17 cellular contexts compared by ENCODE assay signal in the genomic region with DNA sequence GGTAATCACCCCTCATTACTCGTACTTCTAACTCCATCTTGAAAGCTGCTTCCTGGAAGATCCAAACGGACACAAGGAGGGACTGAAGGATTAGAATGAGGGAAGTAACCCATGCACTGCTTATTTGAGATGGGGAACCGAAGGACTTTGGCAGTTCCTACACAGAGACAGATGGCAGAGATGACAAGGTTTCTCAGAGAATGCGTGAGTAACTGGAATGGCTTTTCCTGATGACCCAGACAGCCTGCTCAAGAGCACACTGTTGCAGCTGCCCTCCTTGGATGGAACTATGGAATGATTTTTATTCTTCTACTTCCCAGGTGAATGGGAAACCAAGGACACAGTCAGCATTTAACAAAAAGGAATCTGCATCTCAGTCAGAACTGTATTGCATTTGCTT.
"Had no signal": no experiment of that assay in that cellular context is flagged by ENCODE, and none has a peak within 500 bp of the region (broad histone marks: within the 10 kb centered on the region; RNA-seq: fewer than 3 reads in every experiment).

No MANE protein-coding gene starts in this region.

- H3K4me3 Mint-ChIP-seq: activated CD4-positive, alpha-beta memory T cell treated with anti-CD3 and anti-CD28 coated beads for 36 hours; activated naive CD8-positive, alpha-beta T cell treated with anti-CD3 and anti-CD28 coated beads for 36 hours; nephron; T-cell; type B pancreatic cell had no signal

- H3K4me1 Mint-ChIP-seq: activated naive CD8-positive, alpha-beta T cell treated with anti-CD3 and anti-CD28 coated beads for 36 hours; nephron had no signal

- H3K27me3 Mint-ChIP-seq: activated CD4-positive, alpha-beta memory T cell treated with anti-CD3 and anti-CD28 coated beads for 36 hours; activated naive CD8-positive, alpha-beta T cell treated with anti-CD3 and anti-CD28 coated beads for 36 hours; T-cell; type B pancreatic cell had no signal

- H3K36me3 Mint-ChIP-seq: activated CD4-positive, alpha-beta memory T cell treated with anti-CD3 and anti-CD28 coated beads for 36 hours; activated naive CD8-positive, alpha-beta T cell treated with anti-CD3 and anti-CD28 coated beads for 36 hours had no signal

- ATAC-seq: left lobe of liver, mucosa of descending colon, right lobe of liver, T-cell had no signal

- H3K27ac Mint-ChIP-seq: activated CD4-positive, alpha-beta memory T cell treated with anti-CD3 and anti-CD28 coated beads for 36 hours; activated naive CD8-positive, alpha-beta T cell treated with anti-CD3 and anti-CD28 coated beads for 36 hours; nephron; T-cell; type B pancreatic cell had no signal

- H3K9me3 Mint-ChIP-seq: activated CD4-positive, alpha-beta memory T cell treated with anti-CD3 and anti-CD28 coated beads for 36 hours; type B pancreatic cell had no signal

- H3K4me3 ChIP-seq: mucosa of descending colon, prostate gland, right lobe of liver, suprapubic skin had no signal

- DNase-seq: activated CD4-positive, alpha-beta memory T cell treated with anti-CD3 and anti-CD28 coated beads for 36 hours; activated gamma-delta T cell; activated naive CD8-positive, alpha-beta T cell treated with anti-CD3 and anti-CD28 coated beads for 36 hours; activated T-cell treated with anti-CD3 and anti-CD28 coated beads, Interleukin-2, amount 50 U/mL, for 48 hours; anterior cingulate cortex; mucosa of descending colon; occipital lobe; right lobe of liver; stimulated activated CD4-positive, alpha-beta T cell treated with anti-CD3 and anti-CD28 coated beads, Interleukin-12 subunit alpha, Interleukin-12 subunit beta, amount 100 ng/mL, for 4 hours; stimulated activated naive CD4-positive, alpha-beta T cell; T-cell; T1000 had no signal
